10 cellular contexts compared by ENCODE assay signal in the genomic region with DNA sequence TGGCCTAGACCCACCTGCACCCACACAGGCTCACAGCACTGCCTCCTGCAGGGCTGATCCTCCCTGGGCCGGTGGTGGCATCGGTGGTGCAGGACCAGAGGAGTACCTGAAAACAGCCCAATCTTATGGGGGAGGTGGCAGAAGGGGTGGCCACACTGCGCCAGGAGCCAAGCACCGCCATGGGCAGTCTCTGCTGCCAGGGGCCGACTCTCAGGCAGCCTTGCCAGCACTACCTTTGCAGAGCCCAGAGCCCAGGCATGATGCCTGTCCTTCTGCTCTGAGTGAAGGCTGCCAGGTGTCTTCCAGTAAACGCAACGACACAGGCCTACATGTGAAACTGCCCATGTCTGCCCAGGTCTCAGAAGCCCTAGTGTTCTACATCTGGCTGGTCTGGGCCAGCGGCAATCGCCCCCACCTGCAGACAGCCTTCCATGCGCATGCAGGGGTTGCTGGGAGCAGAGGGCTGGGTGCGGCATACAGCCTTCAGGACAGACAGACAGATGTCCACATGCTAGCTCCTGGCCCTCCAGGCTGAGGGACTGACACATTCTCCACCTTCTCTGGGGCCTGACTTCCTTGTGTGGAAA. TPM values are rescaled to one million over a fixed set of nuclear protein-coding genes. Genes with fewer than 3 reads are reported as not detected.
DNase-seq lines count a peak whose midpoint lies in the region; ATAC-seq and TF ChIP-seq lines count a peak whose summit lies in the region.
"Had no signal": no experiment of that assay in that cellular context is flagged by ENCODE, and none has a peak within 500 bp of the region (broad histone marks: within the 10 kb centered on the region; RNA-seq: fewer than 3 reads in every experiment).

No MANE protein-coding gene starts in this region.

- H3K9me3 ChIP-seq in left ventricle myocardium inferior (replicated peaks), result no peaks in the 10 kb centered on the region
- no peaks in the 10 kb centered on the region for H3K9me3 ChIP-seq in suprapubic skin
- H3K9me3 ChIP-seq in smooth muscle cell (replicated peaks; ENCODE audit: low read depth), result no peaks in the 10 kb centered on the region

- H3K79me2 ChIP-seq in smooth muscle cell (ENCODE audit: low read depth), result peaks cover 34% of the 10 kb centered on the region

- no peaks in the 10 kb centered on the region for H3K36me3 ChIP-seq in left ventricle myocardium inferior
- no peaks in the 10 kb centered on the region for H3K36me3 ChIP-seq in suprapubic skin
- H3K36me3 ChIP-seq in smooth muscle cell (ENCODE audit: low read depth), result no peaks in the 10 kb centered on the region

- H3K4me1 ChIP-seq in left ventricle myocardium inferior (peaks cover 88% of the 10 kb centered on the region), suprapubic skin (peaks cover 90% of the 10 kb centered on the region), smooth muscle cell (ENCODE audit: low read depth) (peaks cover 11% of the 10 kb centered on the region)

- TF ChIP-seq CTCF in left ventricle myocardium inferior (IDR thresholded peaks at IDR 0.05; ENCODE audit: borderline replicate concordance) (no peak), lower leg skin (IDR thresholded peaks at IDR 0.05) (no peak), suprapubic skin (IDR thresholded peaks at IDR 0.05) (no peak), smooth muscle cell (IDR thresholded peaks at IDR 0.05; ENCODE audit: borderline replicate concordance, insufficient read depth, poor library complexity, severe bottlenecking) (no peak)

- H3F3A ChIP-seq in smooth muscle cell (ENCODE audit: low read depth), result no peaks in the 10 kb centered on the region

- peak; percentile 41 for DNase-seq in Right ventricle myocardium inferior (ENCODE audit: missing footprints)
- no peak for DNase-seq in left ventricle myocardium inferior
- peak; percentile 42 for DNase-seq in activated CD8-positive, alpha-beta memory T cell treated with anti-CD3 and anti-CD28 coated beads, Interleukin-2, amount 50 U/mL, for 48 hours
- DNase-seq in lower leg skin (ENCODE audit: low spot score in 2 of 2), result peak; percentile 13 to 72
- peak; percentile 57 to 69 for DNase-seq in suprapubic skin (ENCODE audit: low spot score in 2 of 2)
- DNase-seq in smooth muscle cell (lab: John Stamatoyannopoulos, UW; ENCODE audit: unreplicated experiment), result no peak
- no peak for DNase-seq in NOMO-1 treated with dmso at 0.1 percent for 144 hours (lab: John Stamatoyannopoulos, UW; ENCODE audit: unreplicated experiment)
- DNase-seq: PC-3; stimulated activated naive CD4-positive, alpha-beta T cell treated with Interleukin-2 at 50 U/mL for 16 hours had no signal

- H3K4me3 ChIP-seq in left ventricle myocardium inferior (no peak overlapping the region), lower leg skin (ENCODE audit: low read depth, poor library complexity, severe bottlenecking) (no peak overlapping the region), suprapubic skin (no peak overlapping the region), smooth muscle cell (no peak overlapping the region)

- H3K27ac ChIP-seq in left ventricle myocardium inferior (replicated peaks) (no peak overlapping the region), suprapubic skin (no peak overlapping the region), smooth muscle cell (ENCODE audit: low read depth) (no peak overlapping the region)

- H3K9ac ChIP-seq in smooth muscle cell (ENCODE audit: low read depth), result no peak overlapping the region

- TF ChIP-seq POLR2A in lower leg skin (IDR thresholded peaks at IDR 0.05), result no peak
- TF ChIP-seq POLR2A in suprapubic skin (IDR thresholded peaks at IDR 0.05), result no peak

- TF ChIP-seq EP300 in suprapubic skin (IDR thresholded peaks at IDR 0.05), result no peak

- WGBS in lower leg skin, 2 donors, result 81 to 83% methylated on average over 9 of the region's 11 CpGs
- WGBS in suprapubic skin, result 89% methylated on average over 6 of the region's 11 CpGs
- WGBS in smooth muscle cell (ENCODE audit: low lambda C conversion rate), result 97% methylated on average over 11 of the region's 11 CpGs

- peaks cover 96% of the 10 kb centered on the region for H4K20me1 ChIP-seq in smooth muscle cell (ENCODE audit: low read depth)

- H3K27me3 ChIP-seq in left ventricle myocardium inferior (ENCODE audit: low read depth) (no peaks in the 10 kb centered on the region), suprapubic skin (no peaks in the 10 kb centered on the region), smooth muscle cell (ENCODE audit: low read depth) (no peaks in the 10 kb centered on the region)

- intact Hi-C loops in Right ventricle myocardium inferior (cut with DNase I), result no loop called here
- intact Hi-C loops in left ventricle myocardium inferior (cut with micrococcal nuclease), result no loop called here
- intact Hi-C loops in lower leg skin (cut with DNase I; ENCODE audit: low total_unique reads), result no loop called here

- ATAC-seq in Right ventricle myocardium inferior (no peak), GM18517 (IDR thresholded peaks at IDR 0.05; ENCODE audit: unreplicated experiment) (no peak)
- ATAC-seq: PC-3 had no signal

- H3K4me2 ChIP-seq in smooth muscle cell, result no peak overlapping the region

- H2AFZ ChIP-seq in smooth muscle cell (ENCODE audit: low read depth), result no peak overlapping the region

RNA-seq across cellular contexts. Expression of a gene that starts 6.8 kb away (rescaled TPM):
- 34.9 TPM for total RNA-seq in Right ventricle myocardium inferior
- total RNA-seq in left ventricle myocardium inferior, result 26.7 TPM
- total RNA-seq in lower leg skin, result 10 to 100 TPM; 50.2 to 88.9 (median 69.3) TPM
- total RNA-seq in suprapubic skin, result 10 to 100 TPM; 55.7 to 75.0 (median 67.3) TPM
- 9.3 and 11.3 TPM in 2 replicates for total RNA-seq in smooth muscle cell
- polyA plus RNA-seq in smooth muscle cell, result 13.0 and 17.6 TPM in 2 replicates

Comparison
In these comparisons a context has a peak if more than half of its experiments do, and no peak if none do; other contexts are left out.
1. DNase-seq: peak in Right ventricle myocardium inferior (single experiment), activated CD8-positive, alpha-beta memory T cell treated with anti-CD3 and anti-CD28 coated beads, Interleukin-2, amount 50 U/mL, for 48 hours (single experiment), lower leg skin (2 of 2) and suprapubic skin (2 of 2); none in left ventricle myocardium inferior (single experiment), smooth muscle cell (single experiment) and NOMO-1 treated with dmso at 0.1 percent for 144 hours (single experiment).